9 cellular contexts compared by ENCODE assay signal in the genomic region with DNA sequence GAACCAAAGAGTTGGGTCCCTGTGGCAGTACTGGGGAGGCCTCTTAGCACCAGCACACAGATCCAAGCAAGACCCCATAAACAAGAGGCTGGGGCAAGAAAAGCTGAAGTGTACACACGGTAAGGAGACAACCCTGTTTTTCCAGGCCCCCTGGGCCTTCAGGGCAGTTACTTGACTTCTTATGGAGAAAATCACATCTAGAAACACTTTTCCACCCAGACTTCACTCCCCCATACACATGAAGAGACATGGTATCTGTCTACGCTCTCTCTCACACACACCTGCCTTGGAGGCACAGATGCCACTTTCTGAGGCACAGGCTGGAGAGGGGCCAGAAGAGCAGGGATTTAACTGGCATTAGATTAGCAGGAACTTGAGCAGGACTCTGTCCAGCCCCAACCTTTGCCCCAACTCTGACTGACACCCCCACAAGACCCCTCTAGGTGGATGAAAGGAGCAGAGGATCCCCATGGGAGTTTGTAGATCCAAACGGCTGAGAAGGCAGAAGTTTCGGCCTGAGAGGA. TPM values are rescaled to one million over a fixed set of nuclear protein-coding genes. Genes with fewer than 3 reads are reported as not detected.
DNase-seq lines count a peak whose midpoint lies in the region; ATAC-seq, FAIRE-seq and TF ChIP-seq lines count a peak whose summit lies in the region.
"Had no signal": no experiment of that assay in that cellular context is flagged by ENCODE, and none has a peak within 500 bp of the region (broad histone marks: within the 10 kb centered on the region; RNA-seq: fewer than 3 reads in every experiment).

No MANE protein-coding gene starts in this region.

- no peak overlapping the region for H2AFZ ChIP-seq in keratinocyte (ENCODE audit: control insufficient read depth, low read length)

- H3K79me2 ChIP-seq in keratinocyte (ENCODE audit: control insufficient read depth, insufficient read depth, low read length): peaks cover 58% of the 10 kb centered on the region

- H3K27me3 ChIP-seq in keratinocyte (ENCODE audit: control insufficient read depth, extremely low read depth, insufficient read depth, low read length) (no peaks in the 10 kb centered on the region), stomach smooth muscle (ENCODE audit: control insufficient read depth in 1 of 2, insufficient read depth in 2 of 2, low read length in 2 of 2) (no peaks in the 10 kb centered on the region)

- no peak for TF ChIP-seq CTCF in keratinocyte (optimal IDR thresholded peaks at IDR 0.05 in 1 of 3, IDR thresholded peaks at IDR 0.05 in 1 of 3, conservative IDR thresholded peaks at IDR 0.05 in 1 of 3; ENCODE audit: extremely low read depth in 1 of 3, insufficient read depth in 2 of 3, low read length in 3 of 3)

- H3K27me3 Mint-ChIP-seq in T-helper 2 cell treated with Interferon-gamma antibody and Interleukin-4, amounts not matched to agents 5 μg/mL and 100 μg/mL, for 36 hours (ENCODE audit: low read depth): no peaks in the 10 kb centered on the region

- H3K4me3 Mint-ChIP-seq in T-helper 2 cell treated with Interferon-gamma antibody and Interleukin-4, amounts not matched to agents 5 μg/mL and 100 μg/mL, for 36 hours: peak overlapping the region; percentile 92

- H3K9me3 Mint-ChIP-seq in T-helper 2 cell treated with Interferon-gamma antibody and Interleukin-4, amounts not matched to agents 5 μg/mL and 100 μg/mL, for 36 hours: no peaks in the 10 kb centered on the region
- no peaks in the 10 kb centered on the region for H3K9me3 Mint-ChIP-seq in activated naive CD4-positive, alpha-beta T cell treated with anti-CD3 and anti-CD28 coated beads, Interleukin-2, amount 50 U/mL, for 72 hours

- peak overlapping the region; percentile 81 for H3K27ac Mint-ChIP-seq in T-helper 2 cell treated with Interferon-gamma antibody and Interleukin-4, amounts not matched to agents 5 μg/mL and 100 μg/mL, for 36 hours
- H3K27ac Mint-ChIP-seq in activated naive CD4-positive, alpha-beta T cell treated with anti-CD3 and anti-CD28 coated beads, Interleukin-2, amount 50 U/mL, for 72 hours: peak overlapping the region; percentile 88 to 96

- no peak for FAIRE-seq in keratinocyte (lab: Jason Lieb, UNC)

- peaks cover 28% of the 10 kb centered on the region for H3K36me3 Mint-ChIP-seq in T-helper 2 cell treated with Interferon-gamma antibody and Interleukin-4, amounts not matched to agents 5 μg/mL and 100 μg/mL, for 36 hours (ENCODE audit: low read depth)
- H3K36me3 Mint-ChIP-seq in activated naive CD4-positive, alpha-beta T cell treated with anti-CD3 and anti-CD28 coated beads, Interleukin-2, amount 50 U/mL, for 72 hours: peaks cover 17 to 26% of the 10 kb centered on the region in 2 donors

- H3K4me2 ChIP-seq in keratinocyte (ENCODE audit: control insufficient read depth, extremely low read depth, insufficient read depth, low read depth, low read length): peak overlapping the region; percentile 97

- H4K20me1 ChIP-seq in keratinocyte (ENCODE audit: control insufficient read depth, extremely low read depth, insufficient read depth, low read length): peaks cover 2% of the 10 kb centered on the region

- H3K9me1 ChIP-seq in keratinocyte (ENCODE audit: control insufficient read depth, extremely low read depth, insufficient read depth, low read length): no peaks in the 10 kb centered on the region

- no peaks in the 10 kb centered on the region for H3K9me3 ChIP-seq in keratinocyte (ENCODE audit: control insufficient read depth, low read depth, low read length)
- H3K9me3 ChIP-seq in stomach smooth muscle (ENCODE audit: control insufficient read depth in 2 of 2, low read length in 2 of 2): no peaks in the 10 kb centered on the region

- H3K4me1 ChIP-seq in keratinocyte (ENCODE audit: control insufficient read depth, extremely low read depth, insufficient read depth, low read length): peaks cover 31% of the 10 kb centered on the region
- H3K4me1 ChIP-seq in stomach smooth muscle (ENCODE audit: control insufficient read depth, insufficient read depth, low read length): peaks cover 53% of the 10 kb centered on the region

- no peak for ATAC-seq in activated naive CD4-positive, alpha-beta T cell treated with anti-CD3 and anti-CD28 coated beads, Interleukin-2, amount 50 U/mL, for 72 hours

- H3K36me3 ChIP-seq in keratinocyte (ENCODE audit: control insufficient read depth in 2 of 2, extremely low read depth in 1 of 2, insufficient read depth in 2 of 2, low read length in 2 of 2) (peaks cover 11 to 25% of the 10 kb centered on the region in 2 experiments), stomach smooth muscle (ENCODE audit: control insufficient read depth in 2 of 2, insufficient read depth in 2 of 2, low read length in 2 of 2) (peaks cover 13 to 14% of the 10 kb centered on the region in 2 donors)

- no peak overlapping the region for H3K9ac ChIP-seq in keratinocyte (ENCODE audit: control insufficient read depth, extremely low read depth, insufficient read depth, low read length)
- H3K9ac ChIP-seq in stomach smooth muscle (ENCODE audit: low read length in 2 of 2): peak overlapping the region; percentile 94 to 96

- H3K4me3 ChIP-seq in keratinocyte (ENCODE audit: control insufficient read depth in 2 of 3, extremely low read depth in 1 of 3, insufficient read depth in 2 of 3, low read depth in 1 of 3, low read length in 3 of 3) (peak overlapping the region; percentile 88 to 95 (median 93)), stomach smooth muscle (ENCODE audit: low read length in 2 of 2) (peak overlapping the region; percentile 86 to 96)

- dilution Hi-C loops in keratinocyte (cut with MboI; ENCODE audit: extremely low pct_ligation_motif_present, low sequenced_read_pairs): no loop called here

- H3K27ac ChIP-seq in keratinocyte (ENCODE audit: control insufficient read depth, insufficient read depth, low read length): no peak overlapping the region
- peak overlapping the region; percentile 84 for H3K27ac ChIP-seq in stomach smooth muscle (ENCODE audit: low read length)

- no peak for DNase-seq in T-helper 2 cell treated with Interferon-gamma antibody and Interleukin-4, amounts not matched to agents 5 μg/mL and 100 μg/mL, for 36 hours (ENCODE audit: low spot score)
- no peak for DNase-seq in T-helper 2 cell
- no peak for DNase-seq in activated naive CD4-positive, alpha-beta T cell treated with anti-CD3 and anti-CD28 coated beads, Interleukin-2, amount 50 U/mL, for 72 hours (ENCODE audit: low spot score in 2 of 2)
- no peak for DNase-seq in keratinocyte (ENCODE audit: low read depth, low spot score)
- no peak for DNase-seq in HPDE6-E6E7 (ENCODE audit: extremely low spot score)
- DNase-seq in stimulated activated CD4-positive, alpha-beta T cell treated with anti-CD3 and anti-CD28 coated beads, Interleukin-4, amount 100 ng/mL, for 1 hour: no peak
- no peak for DNase-seq in OCI-M1 (lab: John Stamatoyannopoulos, UW)
- DNase-seq: activated CD4-positive, alpha-beta T cell treated with anti-CD3 and anti-CD28 coated beads for 1 hour had no signal

- H3K4me1 Mint-ChIP-seq in T-helper 2 cell treated with Interferon-gamma antibody and Interleukin-4, amounts not matched to agents 5 μg/mL and 100 μg/mL, for 36 hours (ENCODE audit: low read depth): peaks cover 54% of the 10 kb centered on the region

RNA-seq across cellular contexts. Expression of a gene that starts 2.2 kb away (rescaled TPM):
- total RNA-seq in activated naive CD4-positive, alpha-beta T cell treated with anti-CD3 and anti-CD28 coated beads, Interleukin-2, amount 50 U/mL, for 72 hours: 100 to 1,000 TPM; 110 to 134 TPM
- 75.0 to 172 TPM (median 121 TPM) in 3 replicates for polyA plus RNA-seq in keratinocyte
- 21.9 TPM for polyA plus RNA-seq in keratinocyte (2011; ENCODE audit: low read depth)
- 117 and 217 TPM in 2 replicates for polyA plus RNA-seq in keratinocyte (2011; cell fraction: cytosol; rRNA removed)
- polyA plus RNA-seq in keratinocyte (2011; cell fraction: nucleus; rRNA removed): 147 and 168 TPM in 2 replicates
- polyA plus RNA-seq in keratinocyte (2012; ENCODE audit: low replicate concordance): 62.7 and 101 TPM in 2 replicates
- polyA minus RNA-seq in keratinocyte: 129 to 154 TPM (median 150 TPM) in 3 replicates
- polyA minus RNA-seq in keratinocyte (2011; cell fraction: cytosol; rRNA and poly(A)+ RNA removed): 87.5 TPM
- polyA minus RNA-seq in keratinocyte (2011; cell fraction: nucleus; rRNA and poly(A)+ RNA removed): 58.6 and 82.2 TPM in 2 replicates

RNA-seq across cellular contexts. Expression of a gene that starts 9.6 kb away (rescaled TPM):
- not detected for total RNA-seq in activated naive CD4-positive, alpha-beta T cell treated with anti-CD3 and anti-CD28 coated beads, Interleukin-2, amount 50 U/mL, for 72 hours
- polyA plus RNA-seq in keratinocyte: 0.68 to 0.85 TPM (median 0.76 TPM) in 3 replicates
- polyA plus RNA-seq in keratinocyte (2011; ENCODE audit: low read depth): 4.8 TPM
- 0.78 and 1.2 TPM in 2 replicates for polyA plus RNA-seq in keratinocyte (2011; cell fraction: cytosol; rRNA removed)
- 1.2 TPM in 2 replicates for polyA plus RNA-seq in keratinocyte (2011; cell fraction: nucleus; rRNA removed)
- polyA plus RNA-seq in keratinocyte (2012; ENCODE audit: low replicate concordance): 0.96 and 7.3 TPM in 2 replicates
- 2.3 to 3.0 TPM (median 2.6 TPM) in 3 replicates for polyA minus RNA-seq in keratinocyte
- 1.3 TPM for polyA minus RNA-seq in keratinocyte (2011; cell fraction: cytosol; rRNA and poly(A)+ RNA removed)
- 0.70 and 0.74 TPM in 2 replicates for polyA minus RNA-seq in keratinocyte (2011; cell fraction: nucleus; rRNA and poly(A)+ RNA removed)

RNA-seq across cellular contexts. Expression of a gene that starts 34.2 kb away (rescaled TPM):
- total RNA-seq in activated naive CD4-positive, alpha-beta T cell treated with anti-CD3 and anti-CD28 coated beads, Interleukin-2, amount 50 U/mL, for 72 hours: 10 to 100 TPM; 23.3 to 32.3 TPM
- 11.2 to 20.4 TPM (median 11.6 TPM) in 3 replicates for polyA plus RNA-seq in keratinocyte
- 9.7 TPM for polyA plus RNA-seq in keratinocyte (2011; ENCODE audit: low read depth)
- 12.6 and 13.5 TPM in 2 replicates for polyA plus RNA-seq in keratinocyte (2011; cell fraction: cytosol; rRNA removed)
- 35.0 and 42.9 TPM in 2 replicates for polyA plus RNA-seq in keratinocyte (2011; cell fraction: nucleus; rRNA removed)
- polyA plus RNA-seq in keratinocyte (2012; ENCODE audit: low replicate concordance): 9.2 and 14.5 TPM in 2 replicates
- 25.0 to 42.3 TPM (median 28.7 TPM) in 3 replicates for polyA minus RNA-seq in keratinocyte
- polyA minus RNA-seq in keratinocyte (2011; cell fraction: cytosol; rRNA and poly(A)+ RNA removed): 22.3 TPM
- 24.9 and 29.0 TPM in 2 replicates for polyA minus RNA-seq in keratinocyte (2011; cell fraction: nucleus; rRNA and poly(A)+ RNA removed)

RNA-seq across cellular contexts. Expression of a gene that starts 35.8 kb away (rescaled TPM):
- 10 to 100 TPM; 18.0 to 20.7 TPM for total RNA-seq in activated naive CD4-positive, alpha-beta T cell treated with anti-CD3 and anti-CD28 coated beads, Interleukin-2, amount 50 U/mL, for 72 hours
- 14.4 to 16.4 TPM (median 15.4 TPM) in 3 replicates for polyA plus RNA-seq in keratinocyte
- 9.4 TPM for polyA plus RNA-seq in keratinocyte (2011; ENCODE audit: low read depth)
- polyA plus RNA-seq in keratinocyte (2011; cell fraction: cytosol; rRNA removed): 12.1 and 18.5 TPM in 2 replicates
- polyA plus RNA-seq in keratinocyte (2011; cell fraction: nucleus; rRNA removed): 19.1 and 19.3 TPM in 2 replicates
- polyA plus RNA-seq in keratinocyte (2012; ENCODE audit: low replicate concordance): 8.3 and 11.3 TPM in 2 replicates
- polyA minus RNA-seq in keratinocyte: 7.8 to 23.4 TPM (median 18.4 TPM) in 3 replicates
- polyA minus RNA-seq in keratinocyte (2011; cell fraction: cytosol; rRNA and poly(A)+ RNA removed): 9.2 TPM
- polyA minus RNA-seq in keratinocyte (2011; cell fraction: nucleus; rRNA and poly(A)+ RNA removed): 8.0 and 10.5 TPM in 2 replicates

RNA-seq across cellular contexts. Expression of a gene that starts 46.3 kb away (rescaled TPM):
- total RNA-seq in activated naive CD4-positive, alpha-beta T cell treated with anti-CD3 and anti-CD28 coated beads, Interleukin-2, amount 50 U/mL, for 72 hours: 10 to 100 TPM; 57.4 to 73.6 TPM
- polyA plus RNA-seq in keratinocyte: 27.0 to 31.3 TPM (median 27.1 TPM) in 3 replicates
- polyA plus RNA-seq in keratinocyte (2011; ENCODE audit: low read depth): 39.0 TPM
- 14.9 and 17.6 TPM in 2 replicates for polyA plus RNA-seq in keratinocyte (2011; cell fraction: cytosol; rRNA removed)
- 56.4 and 63.5 TPM in 2 replicates for polyA plus RNA-seq in keratinocyte (2011; cell fraction: nucleus; rRNA removed)
- polyA plus RNA-seq in keratinocyte (2012; ENCODE audit: low replicate concordance): 17.8 and 21.1 TPM in 2 replicates
- polyA minus RNA-seq in keratinocyte: 23.3 to 57.3 TPM (median 29.9 TPM) in 3 replicates
- polyA minus RNA-seq in keratinocyte (2011; cell fraction: cytosol; rRNA and poly(A)+ RNA removed): 16.3 TPM
- polyA minus RNA-seq in keratinocyte (2011; cell fraction: nucleus; rRNA and poly(A)+ RNA removed): 27.2 and 42.8 TPM in 2 replicates
